27 cellular contexts compared by ENCODE assay signal in the genomic region with DNA sequence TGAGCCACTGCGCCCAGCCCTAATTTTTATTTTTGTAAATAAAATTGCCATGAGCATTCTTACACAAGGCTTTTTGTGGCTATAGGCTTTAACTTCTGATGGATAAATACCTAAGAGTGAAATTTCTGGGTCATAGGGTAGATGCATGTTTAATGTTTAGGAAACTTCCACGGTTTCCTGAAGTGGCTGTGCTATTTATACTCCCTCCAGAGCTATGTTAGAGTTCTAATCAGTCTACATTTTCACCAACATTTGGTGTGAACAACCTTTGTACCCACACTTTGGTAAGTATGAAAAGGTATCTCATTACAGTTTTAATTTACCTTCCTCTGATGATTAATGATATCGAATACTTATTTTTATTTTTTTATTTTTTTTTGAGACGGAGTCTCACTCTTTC. TPM values are rescaled to one million over a fixed set of nuclear protein-coding genes. Genes with fewer than 3 reads are reported as not detected.
DNase-seq lines count a peak whose midpoint lies in the region; ATAC-seq and TF ChIP-seq lines count a peak whose summit lies in the region.
"Had no signal": no experiment of that assay in that cellular context is flagged by ENCODE, and none has a peak within 500 bp of the region (broad histone marks: within the 10 kb centered on the region; RNA-seq: fewer than 3 reads in every experiment).

No MANE protein-coding gene starts in this region.

- no peaks in the 10 kb centered on the region for H3K9me3 ChIP-seq in left ventricle myocardium inferior (replicated peaks)
- H3K9me3 ChIP-seq: BE2C, BLaER1 had no signal

- DNase-seq in Right ventricle myocardium superior (no peak), left cardiac atrium (no peak), left ventricle myocardium superior (no peak), left ventricle myocardium inferior (no peak), foreskin keratinocyte (no peak)
- DNase-seq: 8988T; ACHN; BE2C; C1 segment of cervical spinal cord; CD4-positive, alpha-beta memory T cell; CD4-positive, CD25-positive, alpha-beta regulatory T cell; CD8-positive, alpha-beta memory T cell; COR-L47; DMS 273 treated with DMSO at 0.1 percent for 48 hours; DMS153; DMS53; DMS79; DND-41; EL; GDM1 had no signal

- H3K4me3 ChIP-seq in left ventricle myocardium inferior, result no peak overlapping the region
- H3K4me3 ChIP-seq: BLaER1, GM12878 had no signal

- TF ChIP-seq CTCF in left ventricle myocardium inferior (IDR thresholded peaks at IDR 0.05; ENCODE audit: borderline replicate concordance) (no peak), foreskin keratinocyte (conservative IDR thresholded peaks at IDR 0.05) (no peak)

- peaks cover 21% of the 10 kb centered on the region for H3K27me3 ChIP-seq in left ventricle myocardium inferior (ENCODE audit: low read depth)
- H3K27me3 ChIP-seq in foreskin keratinocyte, result peaks cover 39% of the 10 kb centered on the region
- H3K27me3 ChIP-seq: BLaER1 had no signal

- H3K27ac ChIP-seq in left ventricle myocardium inferior (replicated peaks) (no peak overlapping the region), foreskin keratinocyte (no peak overlapping the region)
- H3K27ac ChIP-seq: BLaER1 had no signal

- H3K36me3 ChIP-seq in left ventricle myocardium inferior, result no peaks in the 10 kb centered on the region
- H3K36me3 ChIP-seq: BE2C, BLaER1 had no signal

- intact Hi-C loops in Right ventricle myocardium superior (cut with DNase I), result no loop called here
- intact Hi-C loops in left cardiac atrium (cut with DNase I), result no loop called here
- intact Hi-C loops in left ventricle myocardium superior (cut with micrococcal nuclease), result no loop called here
- intact Hi-C loops in left ventricle myocardium inferior (cut with micrococcal nuclease), result no loop called here

- peak; percentile 74 for ATAC-seq in Right ventricle myocardium superior (ENCODE audit: poor library complexity)
- no peak for ATAC-seq in left cardiac atrium
- peak; percentile 74 for ATAC-seq in left ventricle myocardium superior
- no peak for ATAC-seq in foreskin keratinocyte
- ATAC-seq: GM12878 had no signal

- no peaks in the 10 kb centered on the region for H3K4me1 ChIP-seq in left ventricle myocardium inferior
- no peaks in the 10 kb centered on the region for H3K4me1 ChIP-seq in foreskin keratinocyte
- H3K4me1 ChIP-seq: BE2C, BLaER1 had no signal

RNA-seq across cellular contexts. Expression of a gene that starts 6.1 kb away (rescaled TPM):
- total RNA-seq in Right ventricle myocardium superior (not detected), left cardiac atrium (not detected), left ventricle myocardium superior (not detected), left ventricle myocardium inferior (not detected), foreskin keratinocyte (not detected in 2 replicates)
- not detected in 2 replicates for polyA plus RNA-seq in foreskin keratinocyte
- total RNA-seq: A673; CD4-positive, alpha-beta memory T cell; CD4-positive, CD25-positive, alpha-beta regulatory T cell; CD8-positive, alpha-beta memory T cell; Daoy; G401 had no signal
- polyA plus RNA-seq: AG04450; CD14-positive monocyte; CD4-positive, alpha-beta memory T cell; CD4-positive, CD25-positive, alpha-beta regulatory T cell; CD8-positive, alpha-beta memory T cell had no signal

Comparison
In these comparisons a context has a peak if more than half of its experiments do, and no peak if none do; other contexts are left out.
1. ATAC-seq: peak in Right ventricle myocardium superior (single experiment) and left ventricle myocardium superior (single experiment); none in left cardiac atrium (0 of 2) and foreskin keratinocyte (single experiment).